Comparison of ENCODE assay signal across 9 cellular contexts in genomic region chr18:34592961-34593382, GRCh38.
DNase-seq lines count a peak whose midpoint lies in the region; ATAC-seq and TF ChIP-seq lines count a peak whose summit lies in the region.
"Had no signal": no experiment of that assay in that cellular context is flagged by ENCODE, and none has a peak within 500 bp of the region (broad histone marks: within the 10 kb centered on the region; RNA-seq: fewer than 3 reads in every experiment).

No MANE protein-coding gene starts in this region.

- H3K27me3 ChIP-seq in mesendoderm (ENCODE audit: insufficient read depth, low read length, poor library complexity) (no peaks in the 10 kb centered on the region), upper lobe of left lung (no peaks in the 10 kb centered on the region)

- no peak overlapping the region for H2BK5ac ChIP-seq in mesendoderm (ENCODE audit: low read length)

- no peak overlapping the region for H3K23ac ChIP-seq in mesendoderm (ENCODE audit: low read length)

- peak overlapping the region; percentile 55 for H3K4ac ChIP-seq in mesendoderm (ENCODE audit: low read depth, low read length)

- H3K4me3 ChIP-seq in epithelial cell of proximal tubule (ENCODE audit: low read depth, low read length), result peak overlapping the region; percentile 55
- H3K4me3 ChIP-seq in mesendoderm (ENCODE audit: low read length), result no peak overlapping the region
- H3K4me3 ChIP-seq in upper lobe of left lung, result peak overlapping the region in 3 of 4 donors; percentile 22 to 37 (median 36)
- H3K4me3 ChIP-seq: A549 had no signal

- no peaks in the 10 kb centered on the region for H3K9me3 ChIP-seq in upper lobe of left lung
- H3K9me3 ChIP-seq: A549 had no signal

- H3K4me2 ChIP-seq in mesendoderm (ENCODE audit: low read length), result peak overlapping the region; percentile 34
- H3K4me2 ChIP-seq: A549 had no signal

- peak overlapping the region; percentile 49 for H3K9ac ChIP-seq in mesendoderm (ENCODE audit: low read length)

- H3K36me3 ChIP-seq in mesendoderm (ENCODE audit: control insufficient read depth, insufficient read depth, low read length) (no peaks in the 10 kb centered on the region), upper lobe of left lung (no peaks in the 10 kb centered on the region)

- H3K27ac ChIP-seq in mesendoderm (ENCODE audit: low read depth, low read length) (no peak overlapping the region), upper lobe of left lung (peak overlapping the region; percentile 40 to 61 (median 50))
- H3K27ac ChIP-seq: A549 had no signal

- no peak overlapping the region for H3K27ac Mint-ChIP-seq in activated naive CD8-positive, alpha-beta T cell treated with anti-CD3 and anti-CD28 coated beads for 36 hours

- H3K79me2 ChIP-seq in mesendoderm (ENCODE audit: control insufficient read depth, insufficient read depth, low read length), result peaks cover 3% of the 10 kb centered on the region

- peak overlapping the region; percentile 90 for H3K18ac ChIP-seq in mesendoderm (ENCODE audit: low read length)

- H3K4me1 Mint-ChIP-seq in activated naive CD8-positive, alpha-beta T cell treated with anti-CD3 and anti-CD28 coated beads for 36 hours, result no peaks in the 10 kb centered on the region

- H4K5ac ChIP-seq in mesendoderm (ENCODE audit: low read length), result no peak overlapping the region

- no peak overlapping the region for H3K4me3 Mint-ChIP-seq in activated naive CD8-positive, alpha-beta T cell treated with anti-CD3 and anti-CD28 coated beads for 36 hours

- ATAC-seq in upper lobe of left lung (ENCODE audit: low FRiP score in 2 of 2), result peak; percentile 75 to 78
- ATAC-seq: A549 had no signal

- H3K4me1 ChIP-seq in mesendoderm (ENCODE audit: control insufficient read depth, low read depth, low read length), result peaks cover 2% of the 10 kb centered on the region
- H3K4me1 ChIP-seq in upper lobe of left lung, result peaks cover 0 to 8% (median 0%) of the 10 kb centered on the region in 4 donors
- H3K4me1 ChIP-seq: A549 had no signal

- no peaks in the 10 kb centered on the region for H3K79me1 ChIP-seq in mesendoderm (ENCODE audit: low read length)

- no peaks in the 10 kb centered on the region for H3K9me3 Mint-ChIP-seq in activated naive CD8-positive, alpha-beta T cell treated with anti-CD3 and anti-CD28 coated beads for 36 hours

- peak overlapping the region; percentile 74 for H2BK15ac ChIP-seq in mesendoderm (replicated peaks; ENCODE audit: low read depth)

- peak overlapping the region; percentile 75 for H3K56ac ChIP-seq in mesendoderm (ENCODE audit: low read length)

- H3K27me3 Mint-ChIP-seq in activated naive CD8-positive, alpha-beta T cell treated with anti-CD3 and anti-CD28 coated beads for 36 hours, result peaks cover 3% of the 10 kb centered on the region

- H3K36me3 Mint-ChIP-seq in activated naive CD8-positive, alpha-beta T cell treated with anti-CD3 and anti-CD28 coated beads for 36 hours, result no peaks in the 10 kb centered on the region

- H4K8ac ChIP-seq in mesendoderm (ENCODE audit: low read depth, low read length), result no peak overlapping the region

- WGBS in mesendoderm (ENCODE audit: extremely low coverage, insufficient coverage, low lambda C conversion rate), result no CpG with 5 or more reads among the region's 8 CpGs
- 9 to 16% methylated on average over 8 of the region's 8 CpGs for WGBS in upper lobe of left lung, 2 donors

- DNase-seq in NCI-H2196 (lab: John Stamatoyannopoulos, UW; ENCODE audit: unreplicated experiment) (peak; percentile 29), NCI-H2196 treated with DMSO at 0.1 percent for 48 hours (lab: John Stamatoyannopoulos, UW; ENCODE audit: unreplicated experiment) (no peak), epithelial cell of proximal tubule (ENCODE audit: low read depth) (peak; percentile 49), mesendoderm (peak; percentile 83), upper lobe of left lung (no peak), GF-D8 (lab: John Stamatoyannopoulos, UW) (no peak), COR-L47 (lab: John Stamatoyannopoulos, UW) (no peak)
- DNase-seq in activated naive CD8-positive, alpha-beta T cell treated with anti-CD3 and anti-CD28 coated beads for 36 hours, result no peak

- no peak for TF ChIP-seq CTCF in epithelial cell of proximal tubule (conservative IDR thresholded peaks at IDR 0.05; ENCODE audit: low read depth, low read length)
- TF ChIP-seq CTCF in upper lobe of left lung (IDR thresholded peaks at IDR 0.05), result no peak

- TF ChIP-seq POLR2A in upper lobe of left lung (IDR thresholded peaks at IDR 0.05), result peak in 1 of 4 donors; percentile 23

- H2BK120ac ChIP-seq in mesendoderm (ENCODE audit: low read depth, low read length), result no peak overlapping the region

- no peak for TF ChIP-seq EP300 in upper lobe of left lung (IDR thresholded peaks at IDR 0.05)

- H2AK5ac ChIP-seq in mesendoderm (ENCODE audit: low read length), result no peak overlapping the region

Comparison
In these comparisons a context has a peak if more than half of its experiments do, and no peak if none do; other contexts are left out.
1. DNase-seq: peak in NCI-H2196 (single experiment), epithelial cell of proximal tubule (single experiment) and mesendoderm (single experiment); none in NCI-H2196 treated with DMSO at 0.1 percent for 48 hours (single experiment), upper lobe of left lung (0 of 2), GF-D8 (single experiment), COR-L47 (single experiment) and activated naive CD8-positive, alpha-beta T cell treated with anti-CD3 and anti-CD28 coated beads for 36 hours (single experiment).